ENCODE assay signal across 9 cellular contexts in the genomic region with DNA sequence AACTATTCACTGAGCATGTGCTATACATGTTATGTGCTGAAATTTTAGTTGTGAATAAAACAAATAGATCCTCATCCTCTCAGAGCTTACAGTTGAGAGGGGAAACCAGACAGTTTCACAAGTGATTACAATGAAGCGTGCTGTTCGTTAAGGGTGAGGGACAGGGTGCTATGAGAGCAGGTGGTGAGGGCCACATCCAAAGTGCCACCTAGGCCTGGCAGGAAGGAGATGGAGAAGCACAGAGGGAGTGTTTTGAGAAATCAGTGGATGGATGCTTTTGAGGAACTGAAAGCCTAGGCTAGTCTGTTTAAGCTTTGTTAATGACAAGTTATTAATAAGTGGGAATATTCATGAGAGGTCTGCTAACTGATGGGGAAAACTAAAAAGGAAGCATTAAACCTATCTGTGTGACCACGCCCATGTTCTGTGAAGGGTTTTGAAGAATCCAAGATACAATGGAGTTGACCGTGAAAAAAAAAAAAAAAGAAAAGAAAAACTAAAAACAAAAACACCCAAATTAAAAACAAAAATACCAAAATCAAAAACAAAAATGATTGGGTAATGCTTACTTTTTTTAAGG. TPM values are rescaled to one million over a fixed set of nuclear protein-coding genes. Genes with fewer than 3 reads are reported as not detected.
DNase-seq lines count a peak whose midpoint lies in the region; ATAC-seq, FAIRE-seq and TF ChIP-seq lines count a peak whose summit lies in the region.
"Had no signal": no experiment of that assay in that cellular context is flagged by ENCODE, and none has a peak within 500 bp of the region (broad histone marks: within the 10 kb centered on the region; RNA-seq: fewer than 3 reads in every experiment).

No MANE protein-coding gene starts in this region.

- TF ChIP-seq POLR2A in sigmoid colon (IDR thresholded peaks at IDR 0.05), result no peak

- WGBS in sigmoid colon, 2 donors, result 56 to 59% methylated on average over 4 of the region's 4 CpGs

- no peak for TF ChIP-seq EP300 in sigmoid colon (IDR thresholded peaks at IDR 0.05)

- H3K4me3 ChIP-seq in AG04450 (ENCODE audit: low read depth, low read length) (no peak overlapping the region), RWPE2 (ENCODE audit: severe bottlenecking) (no peak overlapping the region), sigmoid colon (no peak overlapping the region)

- peak; percentile 96 for FAIRE-seq in GM19239 (lab: Jason Lieb, UNC)
- FAIRE-seq: endothelial cell of umbilical vein had no signal

- intact Hi-C loops in sigmoid colon (cut with DNase I), result no loop called here

- no peak for TF ChIP-seq CTCF in AG04450 (IDR thresholded peaks at IDR 0.05; ENCODE audit: low read depth, low read length)
- TF ChIP-seq CTCF in RWPE2 (IDR thresholded peaks at IDR 0.05; ENCODE audit: poor library complexity, severe bottlenecking), result no peak
- TF ChIP-seq CTCF in sigmoid colon (IDR thresholded peaks at IDR 0.05), result no peak

- H3K9me3 ChIP-seq in AG04450 (ENCODE audit: control insufficient read depth, insufficient read depth, low read length), result no peaks in the 10 kb centered on the region
- no peaks in the 10 kb centered on the region for H3K9me3 ChIP-seq in RWPE2 (ENCODE audit: severe bottlenecking)
- H3K9me3 ChIP-seq in sigmoid colon, result no peaks in the 10 kb centered on the region

- ATAC-seq in HG03064 (IDR thresholded peaks at IDR 0.05; ENCODE audit: low read depth, unreplicated experiment) (peak; percentile 76), RWPE2 (ENCODE audit: low read depth) (no peak)

- H3K36me3 ChIP-seq in RWPE2 (ENCODE audit: low read depth) (no peaks in the 10 kb centered on the region), sigmoid colon (no peaks in the 10 kb centered on the region)

- POLR2A ChIA-PET in AG04450 (lab: Yijun Ruan, JAX), result interaction anchor here (1.0 kb wide), 1 partner anchor 9 kb away, joined by 8 read pairs; no protein-coding TSS in a partner anchor

- H3K27ac ChIP-seq in AG04450 (ENCODE audit: low read depth, low read length) (peak overlapping the region; percentile 42), RWPE2 (ENCODE audit: poor library complexity, severe bottlenecking) (peak overlapping the region; percentile 91), sigmoid colon (no peak overlapping the region)

- CTCF ChIA-PET in AG04450 (lab: Charles Lee), result interaction anchor here (1.0 to 2.1 kb wide), 3 partner anchors 75 to 86 kb away, joined by 3 to 9 read pairs (median 6); no protein-coding TSS in a partner anchor

- H3K27me3 ChIP-seq in AG04450 (ENCODE audit: control insufficient read depth, insufficient read depth, low read length) (no peaks in the 10 kb centered on the region), RWPE2 (ENCODE audit: insufficient read depth, poor library complexity, severe bottlenecking) (no peaks in the 10 kb centered on the region), sigmoid colon (no peaks in the 10 kb centered on the region)

- H3K4me1 ChIP-seq in RWPE2 (ENCODE audit: insufficient read depth, poor library complexity, severe bottlenecking), result peaks cover 62% of the 10 kb centered on the region
- no peaks in the 10 kb centered on the region for H3K4me1 ChIP-seq in sigmoid colon

- no peak for DNase-seq in AG04450 (ENCODE audit: low read depth, low spot score)
- no peak for DNase-seq in GM19239 (ENCODE audit: insufficient read length, low spot score)
- no peak for DNase-seq in RWPE2 (ENCODE audit: low spot score)
- no peak for DNase-seq in sigmoid colon
- no peak for DNase-seq in SW 1271 (lab: John Stamatoyannopoulos, UW)
- no peak for DNase-seq in NCI-H526 (lab: John Stamatoyannopoulos, UW)
- no peak for DNase-seq in C1 segment of cervical spinal cord (lab: John Stamatoyannopoulos, UW)

RNA-seq across cellular contexts. Expression of a gene that starts 7.3 kb away (rescaled TPM):
- polyA plus RNA-seq in AG04450 (2011; rRNA removed) (17.8 and 18.1 TPM in 2 replicates), sigmoid colon (10 to 100 TPM in 2 of 3 donors, 1 to 10 TPM in 1; 7.2 to 12.2 (median 12.0) TPM)
- 35.1 and 40.5 TPM in 2 replicates for polyA minus RNA-seq in AG04450 (2011; rRNA and poly(A)+ RNA removed)
- 1 to 10 TPM; 1.5 to 4.4 (median 1.9) TPM for total RNA-seq in sigmoid colon

Comparison
In these comparisons a context has a peak if more than half of its experiments do, and no peak if none do; other contexts are left out.
1. H3K27ac ChIP-seq: peak in AG04450 (single experiment) and RWPE2 (single experiment); none in sigmoid colon (0 of 4).